In genomic region chr7:46163245-46163644, GRCh38 we compare ENCODE assay signal across 14 cellular contexts.
"Had no signal": no experiment of that assay in that cellular context is flagged by ENCODE, and none has a peak within 500 bp of the region (broad histone marks: within the 10 kb centered on the region; RNA-seq: fewer than 3 reads in every experiment).

No MANE protein-coding gene starts in this region.

- H3K9me3 Mint-ChIP-seq: activated CD4-positive, alpha-beta T cell treated with anti-CD3 and anti-CD28 coated beads, Interleukin-2, amount 10 ng/mL, durations not matched to agents 7 days and 5 days; activated naive CD8-positive, alpha-beta T cell treated with anti-CD3 and anti-CD28 coated beads for 36 hours; brain; neural crest cell; stimulated activated naive CD8-positive, alpha-beta T cell treated with anti-CD3 and anti-CD28 coated beads, Interleukin-15, amount 100 ng/mL, for 72 hours had no signal

- H3K36me3 Mint-ChIP-seq: activated naive CD8-positive, alpha-beta T cell treated with anti-CD3 and anti-CD28 coated beads for 36 hours; brain had no signal

- H3K27me3 Mint-ChIP-seq: activated CD4-positive, alpha-beta T cell treated with anti-CD3 and anti-CD28 coated beads, Interleukin-2, amount 10 ng/mL, durations not matched to agents 7 days and 5 days; activated naive CD8-positive, alpha-beta T cell treated with anti-CD3 and anti-CD28 coated beads for 36 hours; central memory CD8-positive, alpha-beta T cell; stimulated activated naive CD8-positive, alpha-beta T cell treated with anti-CD3 and anti-CD28 coated beads, Interleukin-15, amount 100 ng/mL, for 72 hours had no signal

- H3K4me3 Mint-ChIP-seq: activated CD4-positive, alpha-beta T cell treated with anti-CD3 and anti-CD28 coated beads, Interleukin-2, amount 10 ng/mL, durations not matched to agents 7 days and 5 days; activated naive CD8-positive, alpha-beta T cell treated with anti-CD3 and anti-CD28 coated beads for 36 hours; brain; central memory CD8-positive, alpha-beta T cell; neural crest cell; stimulated activated naive CD8-positive, alpha-beta T cell treated with anti-CD3 and anti-CD28 coated beads, Interleukin-15, amount 100 ng/mL, for 72 hours had no signal

- H3K27ac Mint-ChIP-seq: activated CD4-positive, alpha-beta T cell treated with anti-CD3 and anti-CD28 coated beads, Interleukin-2, amount 10 ng/mL, durations not matched to agents 7 days and 5 days; activated naive CD8-positive, alpha-beta T cell treated with anti-CD3 and anti-CD28 coated beads for 36 hours; brain; stimulated activated naive CD8-positive, alpha-beta T cell treated with anti-CD3 and anti-CD28 coated beads, Interleukin-15, amount 100 ng/mL, for 72 hours had no signal

- H3K4me1 Mint-ChIP-seq: activated CD4-positive, alpha-beta T cell treated with anti-CD3 and anti-CD28 coated beads, Interleukin-2, amount 10 ng/mL, durations not matched to agents 7 days and 5 days; activated naive CD8-positive, alpha-beta T cell treated with anti-CD3 and anti-CD28 coated beads for 36 hours; brain; central memory CD8-positive, alpha-beta T cell; stimulated activated naive CD8-positive, alpha-beta T cell treated with anti-CD3 and anti-CD28 coated beads, Interleukin-15, amount 100 ng/mL, for 72 hours had no signal

- H3K27ac ChIP-seq: psoas muscle, upper lobe of left lung had no signal

- DNase-seq: activated CD4-positive, alpha-beta T cell treated with anti-CD3 and anti-CD28 coated beads, Interleukin-2, amount 10 ng/mL, durations not matched to agents 7 days and 5 days; activated CD4-positive, CD25-positive, alpha-beta regulatory T cell; activated CD8-positive, alpha-beta memory T cell treated with anti-CD3 and anti-CD28 coated beads for 24 hours; activated naive CD8-positive, alpha-beta T cell treated with anti-CD3 and anti-CD28 coated beads for 36 hours; amygdala; effector memory CD4-positive, alpha-beta T cell; foreskin melanocyte; head of caudate nucleus; psoas muscle; stimulated activated naive CD8-positive, alpha-beta T cell treated with anti-CD3 and anti-CD28 coated beads, Interleukin-15, amount 100 ng/mL, for 72 hours; upper lobe of left lung had no signal
